8 cellular contexts compared by ENCODE assay signal in genomic region chr1:17010601-17011438, GRCh38. TPM values are rescaled to one million over a fixed set of nuclear protein-coding genes. Genes with fewer than 3 reads are reported as not detected.
DNase-seq lines count a peak whose midpoint lies in the region; ATAC-seq and TF ChIP-seq lines count a peak whose summit lies in the region.

No MANE protein-coding gene starts in this region.

- no peak overlapping the region for H3K27ac Mint-ChIP-seq in Caco-2 (ENCODE audit: unreplicated experiment)
- no peak overlapping the region for H3K27ac Mint-ChIP-seq in HFFc6
- no peak overlapping the region for H3K27ac Mint-ChIP-seq in memory B cell

- CTCF ChIA-PET in Caco-2 (lab: Charles Lee): interaction anchor here (0.5 kb wide), 1 partner anchor 30 kb away, joined by 3 read pairs; no protein-coding TSS in a partner anchor

- H3K4me1 ChIP-seq in Caco-2: peaks cover 15% of the 10 kb centered on the region
- peaks cover 0 to 62% (median 18%) of the 10 kb centered on the region in 4 donors for H3K4me1 ChIP-seq in tibial nerve

- POLR2A ChIA-PET in Caco-2 (lab: Charles Lee): no interaction called here

- no peaks in the 10 kb centered on the region for H3K9me3 Mint-ChIP-seq in Caco-2 (ENCODE audit: unreplicated experiment)
- H3K9me3 Mint-ChIP-seq in HFFc6: no peaks in the 10 kb centered on the region
- H3K9me3 Mint-ChIP-seq in memory B cell: no peaks in the 10 kb centered on the region

- H3K27ac ChIP-seq in dorsolateral prefrontal cortex: peak overlapping the region in 42 of 59 donors; percentile 2 to 87 (median 62)
- peak overlapping the region; percentile 34 to 77 (median 58) for H3K27ac ChIP-seq in tibial nerve

- H3K9me3 ChIP-seq in Caco-2: no peaks in the 10 kb centered on the region
- H3K9me3 ChIP-seq in tibial nerve: no peaks in the 10 kb centered on the region

- H3K4me1 Mint-ChIP-seq in Caco-2 (ENCODE audit: low read depth, unreplicated experiment) (peaks cover 10% of the 10 kb centered on the region), HFFc6 (ENCODE audit: low read depth) (peaks cover 26% of the 10 kb centered on the region), memory B cell (peaks cover 12% of the 10 kb centered on the region)

- ATAC-seq in memory B cell (ENCODE audit: low read depth) (no peak), HG03520 (IDR thresholded peaks at IDR 0.05; ENCODE audit: unreplicated experiment) (no peak)

- 3% methylated on average over 18 to 26 of the region's 27 CpGs for WGBS in tibial nerve, 2 donors

- H3K36me3 Mint-ChIP-seq in Caco-2 (ENCODE audit: insufficient read depth, unreplicated experiment) (peaks cover under 1% of the 10 kb centered on the region), HFFc6 (ENCODE audit: low read depth) (no peaks in the 10 kb centered on the region), memory B cell (no peaks in the 10 kb centered on the region)

- TF ChIP-seq EP300 in tibial nerve (IDR thresholded peaks at IDR 0.05): no peak

- intact Hi-C loops in Caco-2 (cut with micrococcal nuclease; ENCODE audit: unreplicated experiment): no loop called here
- intact Hi-C loops in dorsolateral prefrontal cortex (cut with DNase I): loop anchor here in 1 of 2 donors (5.0 kb wide), 1 partner anchor 41 kb away; the partner anchor contains the start of gene SDHB

- BruUV-seq in Caco-2 (replicated peaks; lab: Mats Ljungman, UMichigan): TSS peak; percentile 39

- peak overlapping the region; percentile 66 for H3K4me3 Mint-ChIP-seq in Caco-2 (ENCODE audit: unreplicated experiment)
- H3K4me3 Mint-ChIP-seq in HFFc6: peak overlapping the region; percentile 87
- H3K4me3 Mint-ChIP-seq in memory B cell: peak overlapping the region; percentile 83

- no peak for TF ChIP-seq CTCF in Caco-2 (IDR thresholded peaks at IDR 0.05; ENCODE audit: insufficient read depth in 1 of 2, low read depth in 1 of 2, low read length in 1 of 2, severe bottlenecking in 1 of 2, unreplicated experiment in 1 of 2)
- no peak for TF ChIP-seq CTCF in HFFc6 (IDR thresholded peaks at IDR 0.05)
- TF ChIP-seq CTCF in dorsolateral prefrontal cortex (IDR thresholded peaks at IDR 0.05 in 54 of 56, conservative IDR thresholded peaks at IDR 0.05 in 2 of 56; ENCODE audit: low read depth in 1 of 56, partially characterized antibody in 56 of 56): peak in 1 of 56 donors; percentile 7
- no peak for TF ChIP-seq CTCF in tibial nerve (IDR thresholded peaks at IDR 0.05)

- TF ChIP-seq POLR2A in tibial nerve (IDR thresholded peaks at IDR 0.05): no peak

- H3K27me3 Mint-ChIP-seq in Caco-2 (ENCODE audit: insufficient read depth, unreplicated experiment): no peaks in the 10 kb centered on the region
- H3K27me3 Mint-ChIP-seq in HFFc6 (ENCODE audit: insufficient read depth): peaks cover 8% of the 10 kb centered on the region
- no peaks in the 10 kb centered on the region for H3K27me3 Mint-ChIP-seq in memory B cell

- H3K4me3 ChIP-seq in Caco-2 (ENCODE audit: low read depth, low read length) (peak overlapping the region; percentile 76), dorsolateral prefrontal cortex (peak overlapping the region; percentile 64 to 97 (median 90)), tibial nerve (peak overlapping the region; percentile 71 to 98 (median 88))

- H3K27me3 ChIP-seq in Caco-2 (replicated peaks; ENCODE audit: control insufficient read depth, insufficient read depth, low read length) (no peaks in the 10 kb centered on the region), dorsolateral prefrontal cortex (no peaks in the 10 kb centered on the region), tibial nerve (no peaks in the 10 kb centered on the region)

- H3K36me3 ChIP-seq in Caco-2 (ENCODE audit: control insufficient read depth, insufficient read depth, low read length) (no peaks in the 10 kb centered on the region), tibial nerve (peaks cover 0 to 2% (median 0%) of the 10 kb centered on the region in 3 donors)

- DNase-seq in Caco-2 (no peak), HFFc6 (peak; percentile 10), SW480 (ENCODE audit: low spot score) (peak; percentile 19), dorsolateral prefrontal cortex (peak in 3 of 10 donors; percentile 23 to 43 (median 41)), memory B cell (ENCODE audit: low spot score in 2 of 2) (peak in 1 of 2 donors; percentile 29), tibial nerve (ENCODE audit: low spot score in 2 of 2) (peak in 1 of 2 donors; percentile 22), epidermal melanocyte (ENCODE audit: insufficient read length, low spot score) (no peak)

RNA-seq across cellular contexts. Expression of gene ATP13A2, which starts 0.9 kb away (rescaled TPM):
- total RNA-seq in Caco-2 (2022): 58.4 and 61.6 TPM in 2 replicates
- 10 to 100 TPM; 26.8 to 33.6 (median 29.4) TPM for total RNA-seq in HFFc6 (2021; fragmentation: NEBNext Ultra II Directional; extraction: Animal tissue kit (Norgen Biotek cat#: 25700))
- 100 to 1,000 TPM; 104 to 254 (median 196) TPM for total RNA-seq in dorsolateral prefrontal cortex
- 10 to 100 TPM; 29.7 to 64.2 (median 42.1) TPM for total RNA-seq in tibial nerve

RNA-seq across cellular contexts. Expression of gene MFAP2, which starts 30.4 kb away (rescaled TPM):
- 20.5 and 22.7 TPM in 2 replicates for total RNA-seq in Caco-2 (2022)
- 10 to 100 TPM; 33.7 to 53.4 (median 47.5) TPM for total RNA-seq in HFFc6 (2021; fragmentation: NEBNext Ultra II Directional; extraction: Animal tissue kit (Norgen Biotek cat#: 25700))
- total RNA-seq in dorsolateral prefrontal cortex: 1 to 10 TPM in 17 of 120 experiments, under 1 TPM in 22, not detected in 81; 0.28 to 5.8 (median 0.89) TPM
- 10 to 100 TPM in 3 of 4 donors, 1 to 10 TPM in 1; 5.9 to 26.6 (median 13.5) TPM for total RNA-seq in tibial nerve

RNA-seq across cellular contexts. Expression of gene SDHB, which starts 43.0 kb away (rescaled TPM):
- total RNA-seq in Caco-2 (2022): 85.1 and 91.5 TPM in 2 replicates
- total RNA-seq in HFFc6 (2021; fragmentation: NEBNext Ultra II Directional; extraction: Animal tissue kit (Norgen Biotek cat#: 25700)): 100 to 1,000 TPM; 112 to 128 (median 116) TPM
- 100 to 1,000 TPM in 9 of 120 experiments, 10 to 100 TPM in 111; 48.8 to 115 (median 83.6) TPM for total RNA-seq in dorsolateral prefrontal cortex
- total RNA-seq in tibial nerve: 100 to 1,000 TPM in 1 of 4 donors, 10 to 100 TPM in 3; 79.6 to 130 (median 86.3) TPM

Comparison
In these comparisons a context has a peak if more than half of its experiments do, and no peak if none do; other contexts are left out.
1. DNase-seq: peak in HFFc6 (single experiment) and SW480 (single experiment); none in Caco-2 (0 of 2) and epidermal melanocyte (single experiment).
2. Peak in every context shown above with its lines, with median percentiles within 50 percentile points of each other: H3K4me3 ChIP-seq and H3K4me3 Mint-ChIP-seq.